16 cellular contexts compared by ENCODE assay signal in the genomic region with DNA sequence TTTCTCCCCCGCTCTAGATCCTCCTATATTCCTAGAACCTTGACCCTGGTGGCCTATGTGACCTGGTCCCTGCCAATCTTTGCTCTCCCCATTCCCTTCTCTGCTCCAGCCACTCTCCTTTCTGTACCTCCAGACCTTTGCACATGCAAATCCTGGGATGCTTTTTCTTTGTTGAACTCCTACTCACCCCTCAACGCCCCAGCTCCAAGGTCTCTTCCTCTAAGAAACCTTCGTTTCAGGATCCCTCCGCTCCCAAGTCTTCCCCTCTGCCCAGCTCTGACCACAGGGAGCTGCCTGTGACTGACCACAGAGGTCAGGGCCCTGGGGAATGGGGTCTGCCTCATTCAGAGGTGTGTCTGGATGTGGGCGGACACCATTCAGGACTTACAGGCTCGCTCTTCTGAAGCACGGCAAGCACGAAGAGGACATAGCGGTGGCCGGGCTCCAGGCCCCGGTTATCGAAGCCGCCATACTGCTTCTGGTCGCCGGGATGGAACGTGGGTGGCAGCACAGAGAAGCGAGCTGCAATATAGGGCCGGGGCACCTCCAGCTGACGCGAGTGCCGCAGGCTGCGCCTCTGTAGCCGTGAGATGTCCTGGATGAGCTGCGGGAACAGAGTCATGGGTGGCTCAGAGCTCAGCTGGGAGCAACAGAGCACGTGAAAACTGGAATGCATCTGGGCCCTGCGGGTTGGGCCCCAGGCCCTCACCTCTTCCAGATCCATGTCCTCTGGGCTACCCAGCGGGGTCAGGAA.
A peak's percentile ranks its signal among the peaks of the same experiment; 100 is the strongest.
DNase-seq lines count a peak whose midpoint lies in the region; ATAC-seq and TF ChIP-seq lines count a peak whose summit lies in the region.
"Had no signal": no experiment of that assay in that cellular context is flagged by ENCODE, and none has a peak within 500 bp of the region (broad histone marks: within the 10 kb centered on the region; RNA-seq: fewer than 3 reads in every experiment).

No MANE protein-coding gene starts in this region.

- no peaks in the 10 kb centered on the region for H3K23me2 ChIP-seq in H9 (ENCODE audit: insufficient read length, low read depth, low read length, poor library complexity, severe bottlenecking)

- H3K9me3 Mint-ChIP-seq in H9 = peaks cover 0 to 2% of the 10 kb centered on the region in 2 experiments; a peak in 2 of 5 replicates
- H3K9me3 Mint-ChIP-seq: GM23338 had no signal

- TF ChIP-seq CTCF in H9 (conservative IDR thresholded peaks at IDR 0.05) = no peak
- TF ChIP-seq CTCF in HEK293 (tag by site-specific recombination; IDR thresholded peaks at IDR 0.05) = no peak

- H3K4me2 ChIP-seq in H9 (ENCODE audit: insufficient read depth, insufficient read length, low read length) = no peak overlapping the region
- H3K4me2 ChIP-seq in trophoblast cell (ENCODE audit: low read length) = no peak overlapping the region
- H3K4me2 ChIP-seq: GM23338 had no signal

- no peaks in the 10 kb centered on the region; a peak in 1 of 4 replicates for H3K4me1 Mint-ChIP-seq in H9
- H3K4me1 Mint-ChIP-seq: CD4-positive, alpha-beta memory T cell had no signal

- no peak overlapping the region for H3K4ac ChIP-seq in H9 (ENCODE audit: low read depth, low read length)
- no peak overlapping the region for H3K4ac ChIP-seq in trophoblast cell (ENCODE audit: low read depth, low read length)

- H3K27ac Mint-ChIP-seq in H9 = peak overlapping the region in 2 of 3 experiments; percentile 55 to 76; a peak in 4 of 7 replicates
- H3K27ac Mint-ChIP-seq: CD4-positive, alpha-beta memory T cell; GM23338 had no signal

- H4K20me1 ChIP-seq in H9 (ENCODE audit: control insufficient read depth, insufficient read depth, insufficient read length) = no peaks in the 10 kb centered on the region

- H2BK120ac ChIP-seq in H9 (ENCODE audit: low read depth, low read length, poor library complexity, severe bottlenecking) (no peak overlapping the region), trophoblast cell (ENCODE audit: insufficient read depth, low read length, poor library complexity) (no peak overlapping the region)

- H3K4me3 Mint-ChIP-seq in H9 = no peak overlapping the region
- H3K4me3 Mint-ChIP-seq: CD4-positive, alpha-beta memory T cell; GM23338 had no signal

- no peak overlapping the region for H4K5ac ChIP-seq in H9 (ENCODE audit: insufficient read length, low read depth, low read length)

- H3K9me3 ChIP-seq in H9 (ENCODE audit: control insufficient read depth, low read depth, low read length) (no peaks in the 10 kb centered on the region), HEK293 (ENCODE audit: control insufficient read depth, insufficient read depth, low read depth, low read length) (no peaks in the 10 kb centered on the region), trophoblast cell (ENCODE audit: insufficient read depth, low read depth, low read length) (peaks cover 4% of the 10 kb centered on the region)
- H3K9me3 ChIP-seq: HAP-1 had no signal

- H3K4me1 ChIP-seq in H9 (ENCODE audit: insufficient read depth, low read length) (no peaks in the 10 kb centered on the region), HEK293 (ENCODE audit: control insufficient read depth, insufficient read depth, low read length) (no peaks in the 10 kb centered on the region), trophoblast cell (ENCODE audit: control insufficient read depth in 1 of 2, insufficient read depth in 2 of 2, low read length in 2 of 2) (no peaks in the 10 kb centered on the region)
- H3K4me1 ChIP-seq: HAP-1 had no signal

- no peak for DNase-seq in H9
- DNase-seq in mesenteric fat pad (ENCODE audit: low spot score) = peak; percentile 85
- DNase-seq in trophoblast cell = peak; percentile 98 to 99
- DNase-seq in NCI-H1436 treated with DMSO at 0.1 percent for 48 hours (lab: John Stamatoyannopoulos, UW) = no peak
- no peak for DNase-seq in SW 1271 (lab: John Stamatoyannopoulos, UW)
- DNase-seq: C1 segment of cervical spinal cord; Calu3; CD4-positive, alpha-beta memory T cell; COR-L47; DMS53; DMS79 treated with DMSO at 0.1 percent for 48 hours; GF-D8 had no signal

- no peak overlapping the region for H2BK20ac ChIP-seq in H9 (ENCODE audit: low read depth, low read length, poor library complexity, severe bottlenecking)

- no peak overlapping the region for H3K14ac ChIP-seq in H9 (ENCODE audit: insufficient read depth, low read length)
- no peak overlapping the region for H3K14ac ChIP-seq in trophoblast cell (ENCODE audit: low read length)

- H4K12ac ChIP-seq in trophoblast cell (ENCODE audit: low read depth, low read length) = no peak overlapping the region

- POLR2A ChIA-PET in HEK293 (lab: Yijun Ruan, JAX) = no interaction called here

- no peak overlapping the region for H2BK12ac ChIP-seq in H9 (ENCODE audit: insufficient read length, low read depth, low read length)
- no peak overlapping the region for H2BK12ac ChIP-seq in trophoblast cell (ENCODE audit: low read length)

- no peak overlapping the region for H3T11ph ChIP-seq in H9 (ENCODE audit: low read length)

- H2AFZ ChIP-seq in H9 (ENCODE audit: low read length) = no peak overlapping the region
- H2AFZ ChIP-seq in trophoblast cell (ENCODE audit: insufficient read depth, low read length, poor library complexity) = no peak overlapping the region
- H2AFZ ChIP-seq: GM23338 had no signal

- H2AK5ac ChIP-seq in H9 (ENCODE audit: insufficient read length, low read length) (no peak overlapping the region), trophoblast cell (ENCODE audit: low read length) (no peak overlapping the region)

- no peak overlapping the region for H3K9ac ChIP-seq in H9 (ENCODE audit: extremely low read depth, insufficient read length, low read length)
- no peak overlapping the region for H3K9ac ChIP-seq in trophoblast cell (ENCODE audit: low read length)

- H3K27me3 ChIP-seq in H9 (ENCODE audit: insufficient read depth, low read length) = no peaks in the 10 kb centered on the region
- no peaks in the 10 kb centered on the region for H3K27me3 ChIP-seq in trophoblast cell (ENCODE audit: insufficient read depth, low read length)

- ATAC-seq in HG03442 (IDR thresholded peaks at IDR 0.05; ENCODE audit: unreplicated experiment) = no peak
- ATAC-seq: GM23338 had no signal

- H4K91ac ChIP-seq in H9 (ENCODE audit: insufficient read length, low read depth, low read length) (no peak overlapping the region), trophoblast cell (ENCODE audit: low read depth, low read length) (no peak overlapping the region)

- H3K79me1 ChIP-seq in H9 (ENCODE audit: insufficient read depth, low read depth, low read length, poor library complexity, severe bottlenecking) (no peaks in the 10 kb centered on the region), trophoblast cell (ENCODE audit: low read length) (no peaks in the 10 kb centered on the region)

- H3K4me3 ChIP-seq in HEK293 (ENCODE audit: low read depth, low read length) (no peak overlapping the region), trophoblast cell (ENCODE audit: low read depth, low read length) (no peak overlapping the region)
- H3K4me3 ChIP-seq: GM23338, HAP-1 had no signal

- H3K27ac ChIP-seq in H9 (ENCODE audit: insufficient read length, low read depth, low read length) (no peak overlapping the region), HEK293 (ENCODE audit: extremely low read depth, low read depth, low read length) (no peak overlapping the region), trophoblast cell (ENCODE audit: low read depth, low read length) (no peak overlapping the region)

- H3K56ac ChIP-seq in H9 (ENCODE audit: insufficient read length, low read depth, low read length) = no peak overlapping the region

- no peak overlapping the region for H4K8ac ChIP-seq in H9 (replicated peaks; ENCODE audit: insufficient read length, low read depth, low read length)
- H4K8ac ChIP-seq in trophoblast cell (ENCODE audit: low read depth, low read length) = no peak overlapping the region

- no peak overlapping the region for H3K23ac ChIP-seq in H9 (ENCODE audit: insufficient read length, low read depth, low read length)
- no peak overlapping the region for H3K23ac ChIP-seq in trophoblast cell (ENCODE audit: low read length)

- H3K18ac ChIP-seq in H9 (ENCODE audit: insufficient read length, low read depth, low read length) = no peak overlapping the region
- no peak overlapping the region for H3K18ac ChIP-seq in trophoblast cell (ENCODE audit: low read length)

- no peak overlapping the region for H2BK5ac ChIP-seq in H9 (ENCODE audit: insufficient read length, low read length)
- H2BK5ac ChIP-seq in trophoblast cell (ENCODE audit: low read depth, low read length, poor library complexity) = no peak overlapping the region

- H3K27me3 Mint-ChIP-seq in H9 (ENCODE audit: low read depth) = no peaks in the 10 kb centered on the region; the same call in 1 of the 2 replicates

- H3K79me2 ChIP-seq in H9 (ENCODE audit: insufficient read depth, low read length) (no peaks in the 10 kb centered on the region), trophoblast cell (ENCODE audit: control insufficient read depth, insufficient read depth, low read length, poor library complexity) (no peaks in the 10 kb centered on the region)

- no peak overlapping the region for H2BK15ac ChIP-seq in H9 (ENCODE audit: low read depth, low read length)

- H3K36me3 ChIP-seq in HEK293 (ENCODE audit: control insufficient read depth in 2 of 2, insufficient read depth in 1 of 2, low read length in 2 of 2) (peaks cover 4 to 69% of the 10 kb centered on the region in 2 experiments; a peak in 2 of 3 replicates), trophoblast cell (ENCODE audit: control insufficient read depth in 1 of 2, insufficient read depth in 2 of 2, low read length in 2 of 2) (peaks cover 23 to 39% of the 10 kb centered on the region in 2 experiments)

- no CpG with 5 or more reads among the region's 27 CpGs for WGBS in H9 (ENCODE audit: extremely low coverage, insufficient read length, low lambda C conversion rate)
- WGBS in trophoblast cell (ENCODE audit: extremely low coverage, insufficient coverage, insufficient read length) = no CpG with 5 or more reads among the region's 27 CpGs

- CTCF ChIA-PET in HEK293 (lab: Yijun Ruan, JAX) = no interaction called here

- peaks cover 13 to 68% (median 64%) of the 10 kb centered on the region in 3 experiments for H3K36me3 Mint-ChIP-seq in H9 (ENCODE audit: insufficient read depth in 1 of 3, low read depth in 3 of 3)
- H3K36me3 Mint-ChIP-seq: CD4-positive, alpha-beta memory T cell had no signal

TF ChIP-seq in HEK293, 187 proteins besides CTCF, POLR2A, EP300 and RAD21:
- no peak for TF ChIP-seq ZNF473 (tag by site-specific recombination; IDR thresholded peaks at IDR 0.05)
- TF ChIP-seq ZFP3 (tag by site-specific recombination; IDR thresholded peaks at IDR 0.05; ENCODE audit: low read depth) = peak; percentile 96

Comparison
In these comparisons a context has a peak if more than half of its experiments do, and no peak if none do; other contexts are left out.
1. DNase-seq: peak in mesenteric fat pad (single experiment) and trophoblast cell (2 of 2); none in H9 (single experiment), NCI-H1436 treated with DMSO at 0.1 percent for 48 hours (single experiment) and SW 1271 (0 of 2).